9 cellular contexts compared by ENCODE assay signal in the genomic region with DNA sequence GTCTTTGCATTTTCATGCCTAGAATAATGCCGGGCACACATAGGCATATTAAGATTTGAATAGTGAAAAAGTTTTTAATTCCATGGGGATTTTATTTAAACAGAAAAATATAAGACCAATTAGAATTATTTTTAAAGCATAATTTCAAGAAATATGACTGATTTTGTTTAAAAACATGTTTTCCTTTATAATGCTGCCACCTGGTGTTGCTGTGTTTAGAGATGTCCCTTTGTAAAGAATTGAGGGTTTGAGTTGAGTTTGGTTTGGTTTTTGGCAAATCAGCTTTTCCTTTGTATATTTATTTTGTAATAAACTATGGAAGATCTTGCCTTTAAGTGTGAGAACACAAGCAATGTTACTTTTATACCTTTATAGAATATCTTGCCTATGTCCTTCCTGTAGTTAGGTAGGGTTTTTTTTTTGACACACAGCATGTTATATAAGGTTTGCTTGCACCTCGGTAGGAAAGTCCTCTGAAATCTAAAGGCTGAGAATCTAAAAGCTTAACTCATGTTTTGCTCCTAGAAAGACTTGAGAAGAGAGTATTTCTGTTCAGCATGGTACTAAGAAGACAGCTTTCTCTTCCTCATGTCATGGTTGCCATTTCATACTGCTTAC. TPM values are rescaled to one million over a fixed set of nuclear protein-coding genes. Genes with fewer than 3 reads are reported as not detected.
DNase-seq lines count a peak whose midpoint lies in the region; ATAC-seq, FAIRE-seq and TF ChIP-seq lines count a peak whose summit lies in the region.
"Had no signal": no experiment of that assay in that cellular context is flagged by ENCODE, and none has a peak within 500 bp of the region (broad histone marks: within the 10 kb centered on the region; RNA-seq: fewer than 3 reads in every experiment).

No MANE protein-coding gene starts in this region.

- no peaks in the 10 kb centered on the region for H3K4me1 ChIP-seq in ascending aorta

- DNase-seq in AG09319 (ENCODE audit: extremely low read depth, low read depth): no peak
- no peak for DNase-seq in H54 (ENCODE audit: insufficient read length, low spot score)
- DNase-seq in ascending aorta (ENCODE audit: low spot score in 2 of 2): no peak
- peak; percentile 38 to 67 for DNase-seq in lung microvascular endothelial cell (ENCODE audit: low read depth in 2 of 2)
- no peak for DNase-seq in SKM-1 (lab: John Stamatoyannopoulos, UW; ENCODE audit: unreplicated experiment)

- no peaks in the 10 kb centered on the region for H3K27me3 ChIP-seq in ascending aorta
- H3K27me3 ChIP-seq: SJSA1 had no signal

- H3K27ac ChIP-seq in ascending aorta: no peak overlapping the region
- H3K27ac ChIP-seq: SJSA1 had no signal

- TF ChIP-seq POLR2A in H54 (IDR thresholded peaks at IDR 0.05; ENCODE audit: low read depth, low read length): no peak

- H3K4me3 ChIP-seq in ascending aorta: no peak overlapping the region
- H3K4me3 ChIP-seq: SJSA1 had no signal

- H3K9me3 ChIP-seq in ascending aorta: no peaks in the 10 kb centered on the region
- H3K9me3 ChIP-seq: SJSA1 had no signal

- TF ChIP-seq CTCF in AG09319 (IDR thresholded peaks at IDR 0.05; ENCODE audit: low read depth, low read length): peak; percentile 33
- TF ChIP-seq CTCF in ascending aorta (IDR thresholded peaks at IDR 0.05): peak; percentile 11 to 46 (median 11)

- no peak for ATAC-seq in GM21526 (IDR thresholded peaks at IDR 0.05; ENCODE audit: low FRiP score, unreplicated experiment)
- ATAC-seq in GM19452 (IDR thresholded peaks at IDR 0.05; ENCODE audit: unreplicated experiment): no peak
- no peak for ATAC-seq in HG02852 (IDR thresholded peaks at IDR 0.05; ENCODE audit: unreplicated experiment)

- peaks cover 45 to 49% of the 10 kb centered on the region in 2 donors for H3K36me3 ChIP-seq in ascending aorta

- FAIRE-seq in H54 (lab: Jason Lieb, UNC): peak; percentile 15

- intact Hi-C loops in ascending aorta (cut with DNase I): loop anchor here (2.0 kb wide), 1 partner anchor 270 kb away; no protein-coding TSS in a partner anchor

RNA-seq across cellular contexts. Expression of a gene that starts 31.4 kb away (rescaled TPM):
- total RNA-seq in ascending aorta (2.7 TPM), lung microvascular endothelial cell (13.5 and 25.8 TPM in 2 replicates)

RNA-seq across cellular contexts. Expression of a gene that starts 35.6 kb away (rescaled TPM):
- total RNA-seq in ascending aorta: 87.0 TPM
- 117 and 128 TPM in 2 replicates for total RNA-seq in lung microvascular endothelial cell

Comparison
In these comparisons a context has a peak if more than half of its experiments do, and no peak if none do; other contexts are left out.
1. DNase-seq: peak in lung microvascular endothelial cell (2 of 2); none in AG09319 (single experiment), H54 (single experiment), ascending aorta (0 of 2) and SKM-1 (single experiment).